Comparison of ENCODE assay signal across 21 cellular contexts in genomic region chr5:173907284-173907683, GRCh38. TPM values are rescaled to one million over a fixed set of nuclear protein-coding genes. Genes with fewer than 3 reads are reported as not detected.
DNase-seq lines count a peak whose midpoint lies in the region; ATAC-seq, FAIRE-seq and TF ChIP-seq lines count a peak whose summit lies in the region.
"Had no signal": no experiment of that assay in that cellular context is flagged by ENCODE, and none has a peak within 500 bp of the region (broad histone marks: within the 10 kb centered on the region; RNA-seq: fewer than 3 reads in every experiment).

No MANE protein-coding gene starts in this region.

- H3F3A ChIP-seq in DOHH2 (ENCODE audit: control insufficient read depth, insufficient read depth) (peaks cover 16% of the 10 kb centered on the region), OCI-LY1 (ENCODE audit: insufficient read depth, low read length) (no peaks in the 10 kb centered on the region)

- no peaks in the 10 kb centered on the region for H3K23me2 ChIP-seq in H1 (ENCODE audit: low read depth, low read length)

- H3K27ac ChIP-seq in DOHH2 (ENCODE audit: low read depth, low read length) (peak overlapping the region; percentile 75), OCI-LY1 (ENCODE audit: low read depth, low read length, poor library complexity, severe bottlenecking) (peak overlapping the region; percentile 67), H1 (ENCODE audit: low read depth, low read length) (no peak overlapping the region), spleen (peak overlapping the region in 7 of 8 donors; percentile 43 to 86 (median 66)), tibial nerve (peak overlapping the region in 2 of 4 donors; percentile 46 to 61)
- H3K27ac ChIP-seq: RWPE1 had no signal

- H3K4me2 ChIP-seq in DOHH2 (ENCODE audit: low read length) (peak overlapping the region; percentile 81), OCI-LY1 (ENCODE audit: low read length) (peak overlapping the region; percentile 26; the same call in 1 of the 2 replicates), H1 (ENCODE audit: insufficient read depth in 1 of 2, low read depth in 2 of 2, low read length in 2 of 2) (no peak overlapping the region)

- no peaks in the 10 kb centered on the region for H3K9me2 ChIP-seq in DOHH2 (replicated peaks; ENCODE audit: control insufficient read depth, low read length)
- no peaks in the 10 kb centered on the region for H3K9me2 ChIP-seq in OCI-LY1 (ENCODE audit: low read depth, low read length)

- TF ChIP-seq EP300 in H1 (IDR thresholded peaks at IDR 0.05; ENCODE audit: borderline replicate concordance in 1 of 2, low read depth in 2 of 2, low read length in 2 of 2) (no peak), tibial nerve (IDR thresholded peaks at IDR 0.05) (peak in 1 of 2 donors; percentile 45)

- H3K4ac ChIP-seq in H1 (replicated peaks; ENCODE audit: insufficient read length, low read depth, low read length): no peak overlapping the region

- intact Hi-C loops in spleen (cut with DNase I; ENCODE audit: low total_unique reads): no loop called here

- peak overlapping the region; percentile 4; the same call in 1 of the 2 replicates for H2BK12ac ChIP-seq in H1 (ENCODE audit: low read depth, low read length)

- H2BK5ac ChIP-seq in H1 (ENCODE audit: low read depth, low read length): no peak overlapping the region

- H3K9ac ChIP-seq in OCI-LY1 (ENCODE audit: low read length) (no peak overlapping the region), H1 (replicated peaks in 1 of 4; ENCODE audit: extremely low read depth in 1 of 4, low read depth in 3 of 4, low read length in 3 of 4) (no peak overlapping the region)

- TF ChIP-seq RAD21 in H1 (IDR thresholded peaks at IDR 0.05 in 1 of 2, conservative IDR thresholded peaks at IDR 0.05 in 1 of 2; ENCODE audit: low read depth in 2 of 2, low read length in 2 of 2): no peak

- H3K9me3 ChIP-seq in DOHH2 (ENCODE audit: control insufficient read depth, insufficient read depth, low read length): no peaks in the 10 kb centered on the region
- H3K9me3 ChIP-seq in OCI-LY1 (ENCODE audit: low read length): no peaks in the 10 kb centered on the region
- H3K9me3 ChIP-seq in H1 (ENCODE audit: insufficient read depth in 2 of 2, low read depth in 1 of 2, low read length in 1 of 2): no peaks in the 10 kb centered on the region
- H3K9me3 ChIP-seq in spleen: no peaks in the 10 kb centered on the region
- no peaks in the 10 kb centered on the region for H3K9me3 ChIP-seq in tibial nerve
- H3K9me3 ChIP-seq: HAP-1 had no signal

- TF ChIP-seq POLR2A in H1 (IDR thresholded peaks at IDR 0.05; ENCODE audit: control extremely low read depth in 1 of 2, low read depth in 2 of 2, low read length in 2 of 2): no peak
- no peak for TF ChIP-seq POLR2A in spleen (IDR thresholded peaks at IDR 0.05)
- TF ChIP-seq POLR2A in tibial nerve (IDR thresholded peaks at IDR 0.05): no peak

- no peaks in the 10 kb centered on the region for H3K79me1 ChIP-seq in H1 (ENCODE audit: low read depth, low read length)

- no peaks in the 10 kb centered on the region for H3K27me3 ChIP-seq in DOHH2 (ENCODE audit: control insufficient read depth, low read length)
- H3K27me3 ChIP-seq in OCI-LY1 (ENCODE audit: insufficient read depth, low read length): no peaks in the 10 kb centered on the region
- H3K27me3 ChIP-seq in H1 (replicated peaks in 1 of 4; ENCODE audit: control insufficient read depth in 3 of 4, extremely low read depth in 1 of 4, insufficient read depth in 3 of 4, low read length in 3 of 4): no peaks in the 10 kb centered on the region
- no peaks in the 10 kb centered on the region for H3K27me3 ChIP-seq in spleen (replicated peaks in 1 of 7)
- no peaks in the 10 kb centered on the region for H3K27me3 ChIP-seq in tibial nerve

- no peak overlapping the region for H4K91ac ChIP-seq in H1 (replicated peaks; ENCODE audit: insufficient read length, low read length)

- no peak overlapping the region for H2BK120ac ChIP-seq in H1 (replicated peaks; ENCODE audit: low read depth, low read length)

- CTCF ChIA-PET in H1 (lab: Charles Lee; ENCODE audit: partially characterized antibody): interaction anchor here (1.4 to 2.2 kb wide), 2 partner anchors 13 to 18 kb away, joined by 5 to 6 read pairs; no protein-coding TSS in a partner anchor

- ATAC-seq in HG03342 (IDR thresholded peaks at IDR 0.05; ENCODE audit: unreplicated experiment) (no peak), GM21529 (IDR thresholded peaks at IDR 0.05; ENCODE audit: unreplicated experiment) (no peak), HG02938 (IDR thresholded peaks at IDR 0.05; ENCODE audit: unreplicated experiment) (no peak)
- ATAC-seq: activated CD8-positive, alpha-beta memory T cell treated with anti-CD3 and anti-CD28 coated beads, Interleukin-2, amount 10 ng/mL, durations not matched to agents 7 days and 5 days; activated T-helper 17 cell treated with anti-CD3 and anti-CD28 coated beads, Interleukin-2, amount 50 U/mL, for 72 hours had no signal

- no peak overlapping the region for H2AK5ac ChIP-seq in H1 (ENCODE audit: low read depth, low read length)

- H2AFZ ChIP-seq in OCI-LY1 (ENCODE audit: low read length) (no peak overlapping the region), H1 (ENCODE audit: low read length) (no peak overlapping the region)

- no peak overlapping the region for H3K14ac ChIP-seq in H1 (ENCODE audit: insufficient read length)

- H2BK15ac ChIP-seq in H1 (ENCODE audit: low read length): no peak overlapping the region

- H4K5ac ChIP-seq in H1 (ENCODE audit: insufficient read length, low read depth, low read length): no peak overlapping the region

- no peak overlapping the region for H3K23ac ChIP-seq in H1 (ENCODE audit: insufficient read length)

- H3K79me2 ChIP-seq in DOHH2 (ENCODE audit: control insufficient read depth, low read length) (peaks cover 20% of the 10 kb centered on the region), OCI-LY1 (ENCODE audit: insufficient read depth, low read length) (peaks cover 27% of the 10 kb centered on the region), H1 (ENCODE audit: control insufficient read depth in 1 of 2, insufficient read depth in 2 of 2, low read length in 2 of 2) (peaks cover 0 to 13% of the 10 kb centered on the region in 2 experiments; a peak in 2 of 4 replicates)

- H3K4me1 ChIP-seq in DOHH2 (ENCODE audit: control insufficient read depth, low read length): peaks cover 89% of the 10 kb centered on the region
- H3K4me1 ChIP-seq in OCI-LY1 (ENCODE audit: insufficient read depth, low read length, severe bottlenecking): peaks cover 65% of the 10 kb centered on the region
- H3K4me1 ChIP-seq in H1 (replicated peaks in 1 of 4; ENCODE audit: control insufficient read depth in 3 of 4, insufficient read depth in 4 of 4, low read length in 3 of 4): peaks cover 2 to 8% (median 4%) of the 10 kb centered on the region in 4 experiments; a peak in 4 of 7 replicates
- H3K4me1 ChIP-seq in spleen: peaks cover 12 to 90% (median 56%) of the 10 kb centered on the region in 6 donors
- H3K4me1 ChIP-seq in tibial nerve: peaks cover 0 to 59% (median 12%) of the 10 kb centered on the region in 4 donors

- no peak overlapping the region for H2BK20ac ChIP-seq in H1 (ENCODE audit: low read length)

- TF ChIP-seq CTCF in DOHH2 (IDR thresholded peaks at IDR 0.05; ENCODE audit: low read depth, low read length, poor library complexity, severe bottlenecking): no peak
- TF ChIP-seq CTCF in OCI-LY1 (IDR thresholded peaks at IDR 0.05; ENCODE audit: low read length): no peak
- TF ChIP-seq CTCF in H1 (IDR thresholded peaks at IDR 0.05; ENCODE audit: control extremely low read depth in 1 of 3, insufficient read depth in 1 of 3, low read depth in 1 of 3, low read length in 3 of 3): no peak
- no peak for TF ChIP-seq CTCF in spleen (IDR thresholded peaks at IDR 0.05 in 8 of 11, conservative IDR thresholded peaks at IDR 0.05 in 3 of 11)
- TF ChIP-seq CTCF in tibial nerve (IDR thresholded peaks at IDR 0.05): no peak

- POLR2A ChIA-PET in H1 (lab: Charles Lee; ENCODE audit: partially characterized antibody): interaction anchor here (0.8 to 1.4 kb wide), 3 partner anchors 9 to 587 kb away, joined by 3 to 4 read pairs (median 3); no protein-coding TSS in a partner anchor

- 100% methylated on average over 1 of the region's 1 CpG; no CpG with 5 or more reads in 1 of the 2 experiments for WGBS in H1 (ENCODE audit: extremely low coverage in 1 of 2, insufficient coverage in 1 of 2, insufficient read length in 1 of 2, insufficient replicate concordance in 2 of 2, low coverage in 1 of 2, low lambda C conversion rate in 2 of 2, missing lambda C conversion rate in 1 of 2), 2 experiments
- 56 to 86% (median 68%) methylated on average over 1 of the region's 1 CpG for WGBS in spleen, 5 donors
- WGBS in tibial nerve, 2 donors: 78 to 92% methylated on average over 1 of the region's 1 CpG

- H4K20me1 ChIP-seq in DOHH2 (ENCODE audit: control insufficient read depth, insufficient read depth, low read depth, low read length) (no peaks in the 10 kb centered on the region), OCI-LY1 (ENCODE audit: insufficient read depth, low read length) (no peaks in the 10 kb centered on the region), H1 (replicated peaks in 1 of 2; ENCODE audit: control insufficient read depth in 1 of 2, insufficient read depth in 2 of 2, low read length in 2 of 2) (no peaks in the 10 kb centered on the region)

- no peaks in the 10 kb centered on the region for H3K36me3 ChIP-seq in DOHH2 (ENCODE audit: control insufficient read depth, low read length)
- peaks cover 22% of the 10 kb centered on the region; the same call in 1 of the 2 replicates for H3K36me3 ChIP-seq in OCI-LY1 (ENCODE audit: insufficient read depth, low read length)
- H3K36me3 ChIP-seq in H1 (ENCODE audit: control insufficient read depth in 2 of 4, insufficient read depth in 4 of 4, low read length in 3 of 4): no peaks in the 10 kb centered on the region
- H3K36me3 ChIP-seq in spleen: peaks cover 0 to 29% (median 11%) of the 10 kb centered on the region in 6 donors
- H3K36me3 ChIP-seq in tibial nerve: peaks cover 0 to 4% (median 0%) of the 10 kb centered on the region in 3 donors
- H3K36me3 ChIP-seq: HAP-1 had no signal

- DNase-seq in H1 (ENCODE audit: low read depth in 1 of 2, low spot score in 2 of 2): no peak
- DNase-seq in spleen: no peak
- no peak for DNase-seq in tibial nerve (ENCODE audit: low spot score in 2 of 2)
- DNase-seq: activated CD8-positive, alpha-beta memory T cell treated with anti-CD3 and anti-CD28 coated beads, Interleukin-2, amount 10 ng/mL, durations not matched to agents 7 days and 5 days; DMS79; Kasumi-1; NCI-H1105; NCI-H510A treated with DMSO at 0.1 percent for 48 hours; retina; stimulated activated CD4-positive, alpha-beta T cell treated with anti-CD3 and anti-CD28 coated beads, Interleukin-15, amount 100 ng/mL, for 24 hours had no signal

- H3K4me3 ChIP-seq in DOHH2 (ENCODE audit: low read length): peak overlapping the region; percentile 63
- H3K4me3 ChIP-seq in OCI-LY1 (ENCODE audit: low read depth, low read length, poor library complexity, severe bottlenecking): no peak overlapping the region
- no peak overlapping the region for H3K4me3 ChIP-seq in H1 (ENCODE audit: extremely low read depth in 1 of 4, insufficient read depth in 2 of 4, low read depth in 3 of 4, low read length in 4 of 4)
- H3K4me3 ChIP-seq in spleen: peak overlapping the region in 1 of 8 donors; percentile 12
- no peak overlapping the region for H3K4me3 ChIP-seq in tibial nerve
- H3K4me3 ChIP-seq: coronary artery, HAP-1, lung had no signal

- FAIRE-seq in H1 (lab: Jason Lieb, UNC): no peak
- FAIRE-seq: HTR-8/SVneo had no signal

- H3K56ac ChIP-seq in H1 (replicated peaks; ENCODE audit: insufficient read length, low read depth, low read length): no peak overlapping the region

- H4K8ac ChIP-seq in H1 (ENCODE audit: extremely low read depth, insufficient read depth, low read length): no peak overlapping the region

- H3K18ac ChIP-seq in H1 (ENCODE audit: extremely low read depth, low read length): no peak overlapping the region

RNA-seq across cellular contexts. Expression of gene CPEB4, which starts 19.1 kb away (rescaled TPM):
- total RNA-seq in H1 (2021; fragmentation: NEBNext Ultra II Directional; extraction: Animal tissue kit (Norgen Biotek cat#: 25700)): 13.4 and 14.3 TPM in 2 replicates
- polyA plus RNA-seq in H1 (2011; rRNA removed): 5.7 and 8.4 TPM in 2 replicates
- polyA plus RNA-seq in H1 (2011; cell fraction: cytosol; rRNA removed): 5.6 TPM
- 6.6 TPM for polyA plus RNA-seq in H1 (2011; cell fraction: nucleus; rRNA removed)
- polyA plus RNA-seq in H1 (2012, experiment 1 of 2): 8.2 to 11.1 TPM (median 9.9 TPM) in 4 replicates
- polyA plus RNA-seq in H1 (2012, experiment 2 of 2): 0.79 TPM
- polyA plus RNA-seq in H1 (2013, experiment 1 of 2): 5.9 TPM
- polyA plus RNA-seq in H1 (2013, experiment 2 of 2): 4.8 TPM
- polyA minus RNA-seq in H1 (2011; rRNA and poly(A)+ RNA removed): 33.2 and 45.1 TPM in 2 replicates
- polyA minus RNA-seq in H1 (2011; cell fraction: cytosol; rRNA and poly(A)+ RNA removed): 8.7 TPM
- 22.2 TPM for polyA minus RNA-seq in H1 (2011; cell fraction: nucleus; rRNA and poly(A)+ RNA removed)
- total RNA-seq in spleen: 100 to 1,000 TPM in 2 of 7 donors, 10 to 100 TPM in 5; 65.5 to 107 (median 88.3) TPM
- 1 to 10 TPM; 2.3 to 7.3 (median 2.9) TPM for polyA plus RNA-seq in spleen
- total RNA-seq in tibial nerve: 10 to 100 TPM; 20.1 to 26.6 (median 24.2) TPM

Comparison
In these comparisons a context has a peak if more than half of its experiments do, and no peak if none do; other contexts are left out.
1. H3K4me2 ChIP-seq: peak in DOHH2 (single experiment) and OCI-LY1 (single experiment); none in H1 (0 of 2).